In genomic region chr2:163887182-163887581, GRCh38 we compare ENCODE assay signal across 20 cellular contexts.
DNase-seq lines count a peak whose midpoint lies in the region; ATAC-seq and TF ChIP-seq lines count a peak whose summit lies in the region.
"Had no signal": no experiment of that assay in that cellular context is flagged by ENCODE, and none has a peak within 500 bp of the region (broad histone marks: within the 10 kb centered on the region; RNA-seq: fewer than 3 reads in every experiment).

No MANE protein-coding gene starts in this region.

- H3K27ac Mint-ChIP-seq in HFFc6 = no peak overlapping the region
- H3K27ac Mint-ChIP-seq: activated CD8-positive, alpha-beta T cell treated with anti-CD3 and anti-CD28 coated beads for 36 hours; CD4-positive, alpha-beta T cell; GM23338; natural killer cell treated with Interleukin-12 subunit alpha and Interleukin-12 subunit beta and Interleukin-15 and Interleukin-18, amount 100 ng/mL, for 72 hours had no signal

- H3K27me3 Mint-ChIP-seq in HFFc6 (ENCODE audit: insufficient read depth) = no peaks in the 10 kb centered on the region
- H3K27me3 Mint-ChIP-seq: activated CD8-positive, alpha-beta T cell treated with anti-CD3 and anti-CD28 coated beads for 36 hours; CD4-positive, alpha-beta T cell; natural killer cell treated with Interleukin-12 subunit alpha and Interleukin-12 subunit beta and Interleukin-15 and Interleukin-18, amount 100 ng/mL, for 72 hours had no signal

- H3K4me2 ChIP-seq in smooth muscle cell = no peak overlapping the region
- H3K4me2 ChIP-seq: GM23338 had no signal

- H3K9me3 Mint-ChIP-seq in HFFc6 = peaks cover 4% of the 10 kb centered on the region; the same call in 1 of the 2 replicates

- H2AFZ ChIP-seq in smooth muscle cell (ENCODE audit: low read depth) = no peak overlapping the region
- H2AFZ ChIP-seq: GM23338 had no signal

- no peak overlapping the region for H3K4me3 Mint-ChIP-seq in HFFc6
- H3K4me3 Mint-ChIP-seq: activated CD8-positive, alpha-beta T cell treated with anti-CD3 and anti-CD28 coated beads for 36 hours; CD4-positive, alpha-beta T cell; GM23338; natural killer cell treated with Interleukin-12 subunit alpha and Interleukin-12 subunit beta and Interleukin-15 and Interleukin-18, amount 100 ng/mL, for 72 hours had no signal

- H3K79me2 ChIP-seq in smooth muscle cell (ENCODE audit: low read depth) = no peaks in the 10 kb centered on the region

- no peak for ATAC-seq in RWPE2 (ENCODE audit: low read depth)
- ATAC-seq: activated CD8-positive, alpha-beta T cell treated with anti-CD3 and anti-CD28 coated beads for 36 hours; esophagus mucosa; GM12878; GM23338; natural killer cell treated with Interleukin-12 subunit alpha and Interleukin-12 subunit beta and Interleukin-15 and Interleukin-18, amount 100 ng/mL, for 72 hours; right cardiac atrium had no signal

- peaks cover 2% of the 10 kb centered on the region for H3K9me3 ChIP-seq in RWPE2 (ENCODE audit: severe bottlenecking)
- H3K9me3 ChIP-seq in smooth muscle cell (replicated peaks; ENCODE audit: low read depth) = no peaks in the 10 kb centered on the region
- H3K9me3 ChIP-seq: suprapubic skin had no signal

- H3K4me3 ChIP-seq in RWPE2 (ENCODE audit: severe bottlenecking) (no peak overlapping the region), fibroblast of the aortic adventitia (ENCODE audit: low read depth, low read length) (no peak overlapping the region), smooth muscle cell (no peak overlapping the region)
- H3K4me3 ChIP-seq: coronary artery, GM12878, GM23338, lung, suprapubic skin had no signal

- no peaks in the 10 kb centered on the region for H4K20me1 ChIP-seq in smooth muscle cell (ENCODE audit: low read depth)

- no peaks in the 10 kb centered on the region for H3K36me3 ChIP-seq in RWPE2 (ENCODE audit: low read depth)
- no peaks in the 10 kb centered on the region for H3K36me3 ChIP-seq in smooth muscle cell (ENCODE audit: low read depth)
- H3K36me3 ChIP-seq: suprapubic skin had no signal

- no peaks in the 10 kb centered on the region for H3F3A ChIP-seq in smooth muscle cell (ENCODE audit: low read depth)

- H3K27ac ChIP-seq in RWPE2 (ENCODE audit: poor library complexity, severe bottlenecking) = no peak overlapping the region
- no peak overlapping the region for H3K27ac ChIP-seq in smooth muscle cell (ENCODE audit: low read depth)
- H3K27ac ChIP-seq: coronary artery, suprapubic skin had no signal

- H3K27me3 ChIP-seq in RWPE2 (ENCODE audit: insufficient read depth, poor library complexity, severe bottlenecking) = no peaks in the 10 kb centered on the region
- no peaks in the 10 kb centered on the region for H3K27me3 ChIP-seq in smooth muscle cell (ENCODE audit: low read depth)
- H3K27me3 ChIP-seq: suprapubic skin had no signal

- no peaks in the 10 kb centered on the region for H3K4me1 ChIP-seq in RWPE2 (ENCODE audit: insufficient read depth, poor library complexity, severe bottlenecking)
- H3K4me1 ChIP-seq in smooth muscle cell (ENCODE audit: low read depth) = no peaks in the 10 kb centered on the region
- H3K4me1 ChIP-seq: suprapubic skin had no signal

- H3K36me3 Mint-ChIP-seq in HFFc6 (ENCODE audit: low read depth) = no peaks in the 10 kb centered on the region
- H3K36me3 Mint-ChIP-seq: natural killer cell treated with Interleukin-12 subunit alpha and Interleukin-12 subunit beta and Interleukin-15 and Interleukin-18, amount 100 ng/mL, for 72 hours had no signal

- H3K9ac ChIP-seq in smooth muscle cell (ENCODE audit: low read depth) = no peak overlapping the region

- TF ChIP-seq CTCF in HFFc6 (IDR thresholded peaks at IDR 0.05) (peak; percentile 70), RWPE2 (IDR thresholded peaks at IDR 0.05; ENCODE audit: poor library complexity, severe bottlenecking) (peak; percentile 30), fibroblast of the aortic adventitia (IDR thresholded peaks at IDR 0.05; ENCODE audit: insufficient read depth, low read length) (peak; percentile 42), smooth muscle cell (IDR thresholded peaks at IDR 0.05; ENCODE audit: borderline replicate concordance, insufficient read depth, poor library complexity, severe bottlenecking) (peak; percentile 34)

- no peak for DNase-seq in HFFc6
- no peak for DNase-seq in RWPE2 (ENCODE audit: low spot score)
- no peak for DNase-seq in fibroblast of the aortic adventitia (ENCODE audit: low read depth)
- DNase-seq in smooth muscle cell (lab: John Stamatoyannopoulos, UW; ENCODE audit: unreplicated experiment) = no peak
- DNase-seq in activated effector memory CD4-positive, alpha-beta T cell treated with anti-CD3 and anti-CD28 coated beads, Interleukin-2, amount 50 U/mL, for 16 hours = no peak
- DNase-seq in NCI-H2196 treated with DMSO at 0.1 percent for 48 hours (lab: John Stamatoyannopoulos, UW; ENCODE audit: unreplicated experiment) = no peak
- no peak for DNase-seq in NCI-H748 (lab: John Stamatoyannopoulos, UW; ENCODE audit: unreplicated experiment)
- DNase-seq: activated CD8-positive, alpha-beta T cell treated with anti-CD3 and anti-CD28 coated beads for 36 hours; CD4-positive, alpha-beta T cell; NCI-H2029 treated with DMSO at 0.1 percent for 48 hours; NCI-H526; right cardiac atrium; stimulated activated CD4-positive, alpha-beta T cell treated with anti-CD3 and anti-CD28 coated beads, Interleukin-2, amount 100 ng/mL, for 24 hours had no signal

- no peaks in the 10 kb centered on the region for H3K4me1 Mint-ChIP-seq in HFFc6 (ENCODE audit: low read depth)
- H3K4me1 Mint-ChIP-seq: GM23338 had no signal
